ENCODE assay signal across 12 cellular contexts in the genomic region with DNA sequence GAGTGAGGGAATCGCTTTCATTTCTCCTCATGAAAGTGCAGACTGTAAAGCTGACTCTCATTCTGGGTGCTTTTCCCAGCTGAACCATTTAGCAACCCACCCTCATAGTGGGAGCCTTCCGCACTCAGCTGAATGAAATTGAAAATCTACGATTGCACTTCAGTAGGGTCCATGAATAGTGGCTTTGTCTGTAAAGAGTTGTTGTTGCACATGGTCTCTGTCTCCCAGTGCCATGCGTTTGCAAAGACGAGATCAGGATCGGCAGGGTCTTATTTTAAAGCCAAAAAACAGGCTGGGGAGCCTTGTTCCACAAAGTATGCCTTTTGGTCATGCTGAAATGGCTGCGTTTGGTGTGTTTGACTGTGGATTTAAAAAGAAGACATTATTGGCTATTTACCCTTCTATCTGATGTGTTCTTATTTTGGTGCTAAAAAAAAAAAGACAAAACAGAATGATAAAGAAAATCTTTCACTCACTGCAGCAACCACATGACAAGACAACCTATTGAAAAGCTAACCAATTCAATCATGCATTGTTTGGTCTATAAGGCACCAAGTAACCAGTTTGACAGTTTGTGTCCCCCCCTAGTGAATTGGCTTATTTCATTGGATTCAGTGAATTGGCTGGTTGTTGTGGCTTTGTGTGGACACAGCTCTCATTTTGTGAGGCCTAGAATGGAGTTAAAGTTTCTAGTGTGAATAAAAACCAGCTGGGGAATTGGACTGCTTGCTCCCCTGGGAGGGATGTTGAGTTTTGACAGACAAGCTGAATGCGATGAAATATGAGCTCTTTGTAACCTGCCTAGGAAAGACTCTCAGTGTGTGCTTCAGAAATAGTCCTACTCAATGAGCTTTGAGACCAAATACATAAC.
A peak's percentile ranks its signal among the peaks of the same experiment; 100 is the strongest.
DNase-seq lines count a peak whose midpoint lies in the region; ATAC-seq and TF ChIP-seq lines count a peak whose summit lies in the region.
"Had no signal": no experiment of that assay in that cellular context is flagged by ENCODE, and none has a peak within 500 bp of the region (broad histone marks: within the 10 kb centered on the region; RNA-seq: fewer than 3 reads in every experiment).

No MANE protein-coding gene starts in this region.

- H3K9me2 ChIP-seq in SK-N-SH (no peaks in the 10 kb centered on the region), hepatocyte (replicated peaks; ENCODE audit: insufficient read depth) (no peaks in the 10 kb centered on the region)

- WGBS in SK-N-SH (ENCODE audit: low lambda C conversion rate): 98% methylated on average over 8 of the region's 8 CpGs
- WGBS in hepatocyte (ENCODE audit: low lambda C conversion rate, missing lambda C conversion rate): 79% methylated on average over 8 of the region's 8 CpGs

- no peak for DNase-seq in SK-N-SH
- DNase-seq in ascending aorta (ENCODE audit: low spot score in 2 of 2): peak in 1 of 2 donors; percentile 30
- DNase-seq in hepatocyte (ENCODE audit: low spot score): no peak
- no peak for DNase-seq in KG1 (lab: John Stamatoyannopoulos, UW)
- no peak for DNase-seq in NCI-H82 (lab: John Stamatoyannopoulos, UW)
- DNase-seq: effector memory CD4-positive, alpha-beta T cell; NCI-H1694 treated with DMSO at 0.1 percent for 48 hours; trophoblast cell had no signal

- H3K27ac ChIP-seq in SK-N-SH (ENCODE audit: low read depth in 2 of 2, low read length in 1 of 2): peak overlapping the region; percentile 12 to 36; a peak in 1 of 4 replicates
- H3K27ac ChIP-seq in ascending aorta: peak overlapping the region; percentile 42 to 66
- peak overlapping the region; percentile 90 for H3K27ac ChIP-seq in hepatocyte
- H3K27ac ChIP-seq in temporal lobe (ENCODE audit: low read depth, low read length): peak overlapping the region; percentile 96

- H3K4me1 ChIP-seq in SK-N-SH (ENCODE audit: control insufficient read depth in 1 of 2, insufficient read depth in 2 of 2, low read depth in 1 of 2, low read length in 1 of 2) (peaks cover 14 to 45% of the 10 kb centered on the region in 2 experiments), ascending aorta (peaks cover 23 to 63% of the 10 kb centered on the region in 2 donors), hepatocyte (ENCODE audit: insufficient read depth) (peaks cover 40% of the 10 kb centered on the region)

- TF ChIP-seq RAD21 in SK-N-SH (IDR thresholded peaks at IDR 0.05; ENCODE audit: low read length): no peak

- no peak; the same call in 2 of the 3 replicates for ATAC-seq in SK-N-SH treated with all-trans-retinoic acid at 6 μM for 48 hours
- no peak for ATAC-seq in HG03097 (IDR thresholded peaks at IDR 0.05; ENCODE audit: low FRiP score, unreplicated experiment)

- H2AFZ ChIP-seq in SK-N-SH (ENCODE audit: low read depth) (no peak overlapping the region), hepatocyte (no peak overlapping the region)

- no peak for TF ChIP-seq EP300 in SK-N-SH (IDR thresholded peaks at IDR 0.05; ENCODE audit: borderline replicate concordance in 1 of 2, low read depth in 1 of 2, low read length in 1 of 2)

- H3F3A ChIP-seq in SK-N-SH (replicated peaks; ENCODE audit: insufficient read depth): peaks cover 43% of the 10 kb centered on the region

- intact Hi-C loops in ascending aorta (cut with DNase I): loop anchor here (5.0 kb wide), 2 partner anchors 56 to 64 kb away; partner anchors contain the start of gene ARHGAP35

- H4K20me1 ChIP-seq in SK-N-SH (ENCODE audit: insufficient read depth) (peaks cover 73% of the 10 kb centered on the region), hepatocyte (ENCODE audit: insufficient read depth, poor library complexity, severe bottlenecking) (peaks cover 81% of the 10 kb centered on the region)

- H3K79me2 ChIP-seq in SK-N-SH (ENCODE audit: insufficient read depth) (peaks cover 100% of the 10 kb centered on the region), hepatocyte (peaks cover 92% of the 10 kb centered on the region)

- H3K4me2 ChIP-seq in SK-N-SH: no peak overlapping the region
- peak overlapping the region; percentile 51 for H3K4me2 ChIP-seq in hepatocyte

- H3K27me3 ChIP-seq in SK-N-SH (ENCODE audit: insufficient read depth) (no peaks in the 10 kb centered on the region), ascending aorta (no peaks in the 10 kb centered on the region), hepatocyte (no peaks in the 10 kb centered on the region)

- CTCF ChIA-PET in SK-N-SH (lab: Yijun Ruan, JAX): interaction anchor here (1.3 to 2.4 kb wide), 3 partner anchors 10 to 110 kb away, joined by 3 to 7 read pairs (median 5); no protein-coding TSS in a partner anchor

- no peak overlapping the region for H3K9ac ChIP-seq in SK-N-SH

- POLR2A ChIA-PET in SK-N-SH (lab: Yijun Ruan, JAX): no interaction called here

- TF ChIP-seq CTCF in SK-N-SH (IDR thresholded peaks at IDR 0.05): no peak
- no peak for TF ChIP-seq CTCF in ascending aorta (IDR thresholded peaks at IDR 0.05)
- no peak for TF ChIP-seq CTCF in hepatocyte (IDR thresholded peaks at IDR 0.05; ENCODE audit: poor library complexity)

- no peak overlapping the region for H3K4me3 ChIP-seq in SK-N-SH (ENCODE audit: low read depth in 2 of 2, low read length in 1 of 2)
- no peak overlapping the region for H3K4me3 ChIP-seq in ascending aorta
- H3K4me3 ChIP-seq in hepatocyte: no peak overlapping the region
- H3K4me3 ChIP-seq: lung had no signal

- peaks cover 12 to 20% of the 10 kb centered on the region in 2 experiments for H3K36me3 ChIP-seq in SK-N-SH (replicated peaks in 1 of 2; ENCODE audit: control insufficient read depth in 1 of 2, insufficient read depth in 2 of 2, low read length in 1 of 2)
- peaks cover 3 to 11% of the 10 kb centered on the region in 2 donors for H3K36me3 ChIP-seq in ascending aorta
- no peaks in the 10 kb centered on the region for H3K36me3 ChIP-seq in hepatocyte (replicated peaks; ENCODE audit: insufficient read depth, low read depth)

- no peaks in the 10 kb centered on the region for H3K9me3 ChIP-seq in SK-N-SH
- H3K9me3 ChIP-seq in ascending aorta: no peaks in the 10 kb centered on the region
- H3K9me3 ChIP-seq in hepatocyte (ENCODE audit: low read depth): no peaks in the 10 kb centered on the region

TF ChIP-seq in SK-N-SH, 30 proteins besides CTCF, POLR2A, EP300 and RAD21:
- TF ChIP-seq, protein P1, sequence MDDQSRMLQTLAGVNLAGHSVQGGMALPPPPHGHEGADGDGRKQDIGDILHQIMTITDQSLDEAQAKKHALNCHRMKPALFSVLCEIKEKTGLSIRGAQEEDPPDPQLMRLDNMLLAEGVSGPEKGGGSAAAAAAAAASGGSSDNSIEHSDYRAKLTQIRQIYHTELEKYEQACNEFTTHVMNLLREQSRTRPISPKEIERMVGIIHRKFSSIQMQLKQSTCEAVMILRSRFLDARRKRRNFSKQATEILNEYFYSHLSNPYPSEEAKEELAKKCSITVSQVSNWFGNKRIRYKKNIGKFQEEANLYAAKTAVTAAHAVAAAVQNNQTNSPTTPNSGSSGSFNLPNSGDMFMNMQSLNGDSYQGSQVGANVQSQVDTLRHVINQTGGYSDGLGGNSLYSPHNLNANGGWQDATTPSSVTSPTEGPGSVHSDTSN (IDR thresholded peaks at IDR 0.05): peak; percentile 32; the same call in 1 of the 2 replicates
- no peak for TF ChIP-seq SMC3 (IDR thresholded peaks at IDR 0.05; ENCODE audit: low read depth, low read length)

TF ChIP-seq in SK-N-SH treated with all-trans-retinoic acid at 6 μM for 48 hours, 23 proteins besides CTCF, POLR2A, EP300 and RAD21 (continues in another document):
- TF ChIP-seq SNAI2 (CRISPR knock-in tag; IDR thresholded peaks at IDR 0.05) (no peak), ARNTL (CRISPR knock-in tag; IDR thresholded peaks at IDR 0.05; ENCODE audit: borderline replicate concordance, low read depth) (no peak), ISL1 (CRISPR knock-in tag; IDR thresholded peaks at IDR 0.05) (no peak), ZNF565 (CRISPR knock-in tag; conservative IDR thresholded peaks at IDR 0.05; ENCODE audit: low read depth) (no peak), PPARA (CRISPR knock-in tag; IDR thresholded peaks at IDR 0.05; ENCODE audit: borderline replicate concordance) (no peak), POU6F1 (CRISPR knock-in tag; IDR thresholded peaks at IDR 0.05; ENCODE audit: borderline replicate concordance, low read depth) (no peak), TOX (CRISPR knock-in tag; IDR thresholded peaks at IDR 0.05; ENCODE audit: borderline replicate concordance) (no peak), PATZ1 (CRISPR knock-in tag; IDR thresholded peaks at IDR 0.05; ENCODE audit: borderline replicate concordance) (no peak), OSR1 (CRISPR knock-in tag; IDR thresholded peaks at IDR 0.05) (no peak)

Comparison
In these comparisons a context has a peak if more than half of its experiments do, and no peak if none do; other contexts are left out.
1. H3K27ac ChIP-seq: peak in every context shown above with its lines; median percentile 96 in temporal lobe; 90 in hepatocyte; 54 in ascending aorta; 24 in SK-N-SH.